21 cellular contexts compared by ENCODE assay signal in genomic region chr5:126837242-126837641, GRCh38.
DNase-seq lines count a peak whose midpoint lies in the region; ATAC-seq, FAIRE-seq and TF ChIP-seq lines count a peak whose summit lies in the region.
"Had no signal": no experiment of that assay in that cellular context is flagged by ENCODE, and none has a peak within 500 bp of the region (broad histone marks: within the 10 kb centered on the region; RNA-seq: fewer than 3 reads in every experiment).

No MANE protein-coding gene starts in this region.

- no peak overlapping the region for H4K8ac ChIP-seq in H1 (ENCODE audit: extremely low read depth, insufficient read depth, low read length)

- peaks cover 32% of the 10 kb centered on the region for H3K36me3 Mint-ChIP-seq in MCF 10A (ENCODE audit: insufficient read depth, unreplicated experiment)

- H2BK15ac ChIP-seq in H1 (ENCODE audit: low read length), result no peak overlapping the region

- H3K27ac Mint-ChIP-seq in MCF 10A (ENCODE audit: low read depth, unreplicated experiment), result peak overlapping the region; percentile 8
- H3K27ac Mint-ChIP-seq: CD4-positive, alpha-beta T cell; HFFc6 had no signal

- H2BK120ac ChIP-seq in H1 (replicated peaks; ENCODE audit: low read depth, low read length), result no peak overlapping the region

- no peak overlapping the region for H3K14ac ChIP-seq in H1 (ENCODE audit: insufficient read length)

- H2AFZ ChIP-seq in H1 (ENCODE audit: low read length) (no peak overlapping the region), MM.1S (ENCODE audit: low read length) (no peak overlapping the region)

- no peaks in the 10 kb centered on the region for H3K27me3 ChIP-seq in breast epithelium
- no peaks in the 10 kb centered on the region for H3K27me3 ChIP-seq in H1 (replicated peaks in 1 of 4; ENCODE audit: control insufficient read depth in 3 of 4, extremely low read depth in 1 of 4, insufficient read depth in 3 of 4, low read length in 3 of 4)
- H3K27me3 ChIP-seq in neutrophil, result no peaks in the 10 kb centered on the region
- no peaks in the 10 kb centered on the region for H3K27me3 ChIP-seq in MM.1S (replicated peaks; ENCODE audit: insufficient read depth, low read length)

- no peaks in the 10 kb centered on the region for H3K9me2 ChIP-seq in MM.1S (replicated peaks; ENCODE audit: insufficient read depth, low read length)

- H3K4me3 Mint-ChIP-seq in MCF 10A (ENCODE audit: unreplicated experiment), result no peak overlapping the region
- H3K4me3 Mint-ChIP-seq: CD4-positive, alpha-beta T cell; HFFc6 had no signal

- H3K9me3 ChIP-seq in breast epithelium, result no peaks in the 10 kb centered on the region
- no peaks in the 10 kb centered on the region for H3K9me3 ChIP-seq in H1 (ENCODE audit: insufficient read depth in 2 of 2, low read depth in 1 of 2, low read length in 1 of 2)
- H3K9me3 ChIP-seq in neutrophil, result no peaks in the 10 kb centered on the region
- H3K9me3 ChIP-seq in MM.1S (replicated peaks; ENCODE audit: insufficient read depth, low read length), result no peaks in the 10 kb centered on the region
- H3K9me3 ChIP-seq: A549, Caco-2 had no signal

- H3K79me1 ChIP-seq in H1 (ENCODE audit: low read depth, low read length), result no peaks in the 10 kb centered on the region

- H3K18ac ChIP-seq in H1 (ENCODE audit: extremely low read depth, low read length), result no peak overlapping the region

- no peak overlapping the region for H2AK5ac ChIP-seq in H1 (ENCODE audit: low read depth, low read length)

- no TSS peak for BruUV-seq in MCF 10A (replicated peaks; lab: Mats Ljungman, UMichigan)

- H3K36me3 ChIP-seq in breast epithelium, result no peaks in the 10 kb centered on the region
- H3K36me3 ChIP-seq in H1 (ENCODE audit: control insufficient read depth in 2 of 4, insufficient read depth in 4 of 4, low read length in 3 of 4), result peaks cover 6 to 65% (median 25%) of the 10 kb centered on the region in 4 experiments
- peaks cover 65% of the 10 kb centered on the region for H3K36me3 ChIP-seq in neutrophil
- peaks cover 15% of the 10 kb centered on the region; the same call in 1 of the 2 replicates for H3K36me3 ChIP-seq in MM.1S (replicated peaks; ENCODE audit: insufficient read depth, low read length)

- H4K20me1 ChIP-seq in H1 (replicated peaks in 1 of 2; ENCODE audit: control insufficient read depth in 1 of 2, insufficient read depth in 2 of 2, low read length in 2 of 2) (no peaks in the 10 kb centered on the region), MM.1S (ENCODE audit: insufficient read depth, low read length) (no peaks in the 10 kb centered on the region)

- H3K9me3 Mint-ChIP-seq in MCF 10A (ENCODE audit: unreplicated experiment), result no peaks in the 10 kb centered on the region
- H3K9me3 Mint-ChIP-seq: CD4-positive, alpha-beta T cell; HFFc6 had no signal

- H3K4me1 ChIP-seq in breast epithelium, result no peaks in the 10 kb centered on the region
- peaks cover 0 to 8% (median 3%) of the 10 kb centered on the region in 4 experiments; a peak in 3 of 7 replicates for H3K4me1 ChIP-seq in H1 (replicated peaks in 1 of 4; ENCODE audit: control insufficient read depth in 3 of 4, insufficient read depth in 4 of 4, low read length in 3 of 4)
- no peaks in the 10 kb centered on the region for H3K4me1 ChIP-seq in neutrophil (ENCODE audit: control insufficient read depth in 1 of 2, insufficient read depth in 1 of 2, low read depth in 1 of 2, low read length in 1 of 2)
- no peaks in the 10 kb centered on the region for H3K4me1 ChIP-seq in MM.1S (ENCODE audit: low read length)
- H3K4me1 ChIP-seq: A549, Caco-2 had no signal

- no peak overlapping the region for H3K23ac ChIP-seq in H1 (ENCODE audit: insufficient read length)

- WGBS in H1 (ENCODE audit: extremely low coverage in 1 of 2, insufficient coverage in 1 of 2, insufficient read length in 1 of 2, insufficient replicate concordance in 2 of 2, low coverage in 1 of 2, low lambda C conversion rate in 2 of 2, missing lambda C conversion rate in 1 of 2), 2 experiments, result 86% methylated on average over 4 of the region's 4 CpGs; no CpG with 5 or more reads in 1 of the 2 experiments

- H2BK5ac ChIP-seq in H1 (ENCODE audit: low read depth, low read length), result no peak overlapping the region

- no peaks in the 10 kb centered on the region for H3K4me1 Mint-ChIP-seq in MCF 10A (ENCODE audit: insufficient read depth, unreplicated experiment)

- H3K4ac ChIP-seq in H1 (replicated peaks; ENCODE audit: insufficient read length, low read depth, low read length), result no peak overlapping the region

- no peaks in the 10 kb centered on the region for H3K79me2 ChIP-seq in H1 (ENCODE audit: control insufficient read depth in 1 of 2, insufficient read depth in 2 of 2, low read length in 2 of 2)
- peaks cover 15% of the 10 kb centered on the region for H3K79me2 ChIP-seq in MM.1S (ENCODE audit: low read length)

- H3K56ac ChIP-seq in H1 (replicated peaks; ENCODE audit: insufficient read length, low read depth, low read length), result no peak overlapping the region

- H2BK20ac ChIP-seq in H1 (ENCODE audit: low read length), result no peak overlapping the region

- TF ChIP-seq POLR2A in breast epithelium (IDR thresholded peaks at IDR 0.05) (no peak), H1 (IDR thresholded peaks at IDR 0.05; ENCODE audit: control extremely low read depth in 1 of 2, low read depth in 2 of 2, low read length in 2 of 2) (no peak)

- H4K5ac ChIP-seq in H1 (ENCODE audit: insufficient read length, low read depth, low read length), result no peak overlapping the region

- FAIRE-seq in H1 (lab: Jason Lieb, UNC), result no peak
- FAIRE-seq: A549, D721Med, G401.6, GM12891, GM19239 had no signal

- ATAC-seq in left cardiac atrium, result no peak
- ATAC-seq: A549, HCT116 had no signal

- H4K91ac ChIP-seq in H1 (replicated peaks; ENCODE audit: insufficient read length, low read length), result no peak overlapping the region

- no peaks in the 10 kb centered on the region for H3K23me2 ChIP-seq in H1 (ENCODE audit: low read depth, low read length)

- no peak overlapping the region for H2BK12ac ChIP-seq in H1 (ENCODE audit: low read depth, low read length)

- TF ChIP-seq EP300 in H1 (IDR thresholded peaks at IDR 0.05; ENCODE audit: borderline replicate concordance in 1 of 2, low read depth in 2 of 2, low read length in 2 of 2), result no peak

- no peak overlapping the region for H3K4me2 ChIP-seq in H1 (ENCODE audit: insufficient read depth in 1 of 2, low read depth in 2 of 2, low read length in 2 of 2)
- no peak overlapping the region for H3K4me2 ChIP-seq in MM.1S (ENCODE audit: low read depth, low read length)
- H3K4me2 ChIP-seq: A549 had no signal

- 0 out of 2 replicates have a peak, but pooled peaks cover 2% of the 10 kb centered on the region for H3F3A ChIP-seq in MM.1S (ENCODE audit: insufficient read depth, low read length)

- no peak overlapping the region for H3K4me3 ChIP-seq in breast epithelium
- H3K4me3 ChIP-seq in H1 (ENCODE audit: extremely low read depth in 1 of 4, insufficient read depth in 2 of 4, low read depth in 3 of 4, low read length in 4 of 4), result no peak overlapping the region
- H3K4me3 ChIP-seq in neutrophil (ENCODE audit: low read depth in 1 of 2, low read length in 1 of 2), result no peak overlapping the region
- H3K4me3 ChIP-seq in MM.1S (ENCODE audit: low read length), result no peak overlapping the region
- H3K4me3 ChIP-seq: A549 had no signal

- CTCF ChIA-PET in MCF 10A (lab: Yijun Ruan, JAX) (interaction anchor here (0.5 to 4.3 kb wide), 36 partner anchors 8 to 1060 kb away, joined by 3 to 50 read pairs (median 3); no protein-coding TSS in a partner anchor), H1 (lab: Charles Lee; ENCODE audit: partially characterized antibody) (interaction anchor here (0.6 to 1.2 kb wide), 9 partner anchors 11 to 192 kb away, joined by 3 to 5 read pairs (median 3); no protein-coding TSS in a partner anchor)

- H3K27ac ChIP-seq in breast epithelium, result no peak overlapping the region
- H3K27ac ChIP-seq in H1 (ENCODE audit: low read depth, low read length), result no peak overlapping the region
- H3K27ac ChIP-seq in neutrophil, result peak overlapping the region; percentile 13
- H3K27ac ChIP-seq in MM.1S (ENCODE audit: low read length), result no peak overlapping the region
- H3K27ac ChIP-seq: 22Rv1, A549, C4-2B, HL-60 had no signal

- TF ChIP-seq CTCF in MCF 10A (IDR thresholded peaks at IDR 0.05; ENCODE audit: unreplicated experiment) (no peak), breast epithelium (IDR thresholded peaks at IDR 0.05) (no peak), H1 (IDR thresholded peaks at IDR 0.05; ENCODE audit: control extremely low read depth in 1 of 3, insufficient read depth in 1 of 3, low read depth in 1 of 3, low read length in 3 of 3) (no peak), neutrophil (IDR thresholded peaks at IDR 0.05) (no peak), MM.1S (IDR thresholded peaks at IDR 0.05; ENCODE audit: low read length) (no peak)

- intact Hi-C loops in MCF 10A (cut with micrococcal nuclease) (no loop called here), breast epithelium (cut with DNase I; ENCODE audit: low total_unique reads) (no loop called here), left cardiac atrium (cut with DNase I) (loop anchor here (5.0 to 10.0 kb wide), 3 partner anchors 208 to 655 kb away; no protein-coding TSS in a partner anchor)

- no peaks in the 10 kb centered on the region for H3K27me3 Mint-ChIP-seq in MCF 10A (ENCODE audit: insufficient read depth, unreplicated experiment)
- H3K27me3 Mint-ChIP-seq: CD4-positive, alpha-beta T cell had no signal

- H3K9ac ChIP-seq in H1 (replicated peaks in 1 of 4; ENCODE audit: extremely low read depth in 1 of 4, low read depth in 3 of 4, low read length in 3 of 4), result no peak overlapping the region
- no peak overlapping the region for H3K9ac ChIP-seq in MM.1S (ENCODE audit: low read length)

- no peak for TF ChIP-seq RAD21 in H1 (IDR thresholded peaks at IDR 0.05 in 1 of 2, conservative IDR thresholded peaks at IDR 0.05 in 1 of 2; ENCODE audit: low read depth in 2 of 2, low read length in 2 of 2)

- POLR2A ChIA-PET in MCF 10A (lab: Yijun Ruan, JAX), result interaction anchor here (0.5 to 0.9 kb wide), 2 partner anchors 12 to 60 kb away, joined by 3 read pairs; no protein-coding TSS in a partner anchor
- POLR2A ChIA-PET in H1 (lab: Charles Lee; ENCODE audit: partially characterized antibody), result interaction anchor here (0.8 to 1.4 kb wide), 6 partner anchors 10 to 242 kb away, joined by 3 to 7 read pairs (median 4); partner anchors contain the start of gene ALDH7A1

- no peak for DNase-seq in MCF 10A (ENCODE audit: unreplicated experiment)
- no peak for DNase-seq in breast epithelium (ENCODE audit: low spot score in 2 of 2)
- DNase-seq in H1 (ENCODE audit: low read depth in 1 of 2, low spot score in 2 of 2), result no peak
- DNase-seq in NCI-H2227 treated with DMSO at 0.1 percent for 48 hours (lab: John Stamatoyannopoulos, UW), result no peak
- DNase-seq in left cardiac atrium, result no peak
- no peak for DNase-seq in MM.1S
- DNase-seq: AML-193; Caco-2; CD4-positive, alpha-beta T cell; KBM-7 had no signal

TF ChIP-seq in H1, 55 proteins besides CTCF, POLR2A, EP300 and RAD21 (continues in another document):
- no peak for TF ChIP-seq EZH2 (IDR thresholded peaks at IDR 0.05; ENCODE audit: low read depth, low read length, severe bottlenecking)
- no peak for TF ChIP-seq TEAD4 (IDR thresholded peaks at IDR 0.05; ENCODE audit: low read depth, low read length)
- no peak for TF ChIP-seq CBX5 (IDR thresholded peaks at IDR 0.05; ENCODE audit: low read depth, low read length)
- TF ChIP-seq SIRT6 (IDR thresholded peaks at IDR 0.05; ENCODE audit: low read length), result no peak
- TF ChIP-seq TAF1 (IDR thresholded peaks at IDR 0.05; ENCODE audit: low read depth, low read length), result no peak

Comparison
In these comparisons a context has a peak if more than half of its experiments do, and no peak if none do; other contexts are left out.
1. intact Hi-C loops: an anchor here in left cardiac atrium (5.0 to 10.0 kb wide); none called in MCF 10A and breast epithelium.